In genomic region chr12:575948-576612, GRCh38 we compare ENCODE assay signal across 8 cellular contexts.
A peak's percentile ranks its signal among the peaks of the same experiment; 100 is the strongest.
DNase-seq lines count a peak whose midpoint lies in the region; ATAC-seq and TF ChIP-seq lines count a peak whose summit lies in the region.

No MANE protein-coding gene starts in this region.

- WGBS in adrenal gland, 4 donors = 8 to 11% (median 10%) methylated on average over 18 to 39 of the region's 39 CpGs

- H3K27me3 ChIP-seq in adrenal gland (no peaks in the 10 kb centered on the region), rectal smooth muscle tissue (ENCODE audit: control insufficient read depth, insufficient read depth, low read length) (no peaks in the 10 kb centered on the region), vagina (no peaks in the 10 kb centered on the region)

- peak overlapping the region; percentile 51 to 56 (median 53) for H3K4me3 Mint-ChIP-seq in T-cell

- no peaks in the 10 kb centered on the region for H3K36me3 Mint-ChIP-seq in T-cell

- H3K9me3 ChIP-seq in adrenal gland (replicated peaks in 1 of 3) (no peaks in the 10 kb centered on the region), vagina (no peaks in the 10 kb centered on the region)

- ATAC-seq in GM21381 (IDR thresholded peaks at IDR 0.05; ENCODE audit: unreplicated experiment) (peak; percentile 76), T-cell (replicated peaks in 1 of 4) (peak; percentile 98), left ventricle myocardium superior (peak; percentile 52)

- DNase-seq in CD1c-positive myeloid dendritic cell (ENCODE audit: extremely low spot score) (peak; percentile 85), NAMALWA (ENCODE audit: low spot score) (peak; percentile 86), T-cell (peak; percentile 47 to 91 (median 76)), adrenal gland (peak; percentile 66 to 83 (median 74)), left ventricle myocardium superior (peak; percentile 93), vagina (ENCODE audit: extremely low spot score in 2 of 2) (peak in 1 of 2 donors; percentile 93)

- intact Hi-C loops in adrenal gland (cut with DNase I) (loop anchor here in 1 of 2 donors (5.0 to 10.0 kb wide), 2 partner anchors 69 to 176 kb away; partner anchors contain the start of gene WNK1), left ventricle myocardium superior (cut with micrococcal nuclease) (loop anchor here (5.0 kb wide), 1 partner anchor 176 kb away; the partner anchor contains the start of gene WNK1), vagina (cut with DNase I) (no loop called here)

- no peaks in the 10 kb centered on the region for H3K27me3 Mint-ChIP-seq in T-cell

- peak overlapping the region in 1 of 2 donors; percentile 72 for H3K27ac Mint-ChIP-seq in T-cell

- H3K4me1 ChIP-seq in adrenal gland (replicated peaks in 1 of 2) = peaks cover 22 to 30% of the 10 kb centered on the region in 2 donors
- peaks cover 3% of the 10 kb centered on the region for H3K4me1 ChIP-seq in rectal smooth muscle tissue (ENCODE audit: control insufficient read depth, insufficient read depth, low read length)
- H3K4me1 ChIP-seq in vagina = peaks cover 50% of the 10 kb centered on the region

- H3K4me3 ChIP-seq in adrenal gland (peak overlapping the region in 1 of 4 donors; percentile 7), rectal smooth muscle tissue (ENCODE audit: low read length) (peak overlapping the region; percentile 47), vagina (peak overlapping the region in 1 of 2 donors; percentile 1)

- no peaks in the 10 kb centered on the region for H3K9me3 Mint-ChIP-seq in T-cell

- POLR2A ChIA-PET in T-cell (lab: Charles Lee) = interaction anchor here (0.6 to 0.8 kb wide), 2 partner anchors 86 to 248 kb away, joined by 3 read pairs; no protein-coding TSS in a partner anchor

- H3K4me1 Mint-ChIP-seq in T-cell = peaks cover 13 to 30% (median 21%) of the 10 kb centered on the region in 3 donors

- TF ChIP-seq CTCF in adrenal gland (IDR thresholded peaks at IDR 0.05) = peak; percentile 89 to 99 (median 99)
- TF ChIP-seq CTCF in vagina (IDR thresholded peaks at IDR 0.05) = peak; percentile 88 to 99 (median 98)

- peak overlapping the region in 1 of 5 donors; percentile 66 for H3K27ac ChIP-seq in adrenal gland
- H3K27ac ChIP-seq in rectal smooth muscle tissue (ENCODE audit: low read depth, low read length) = peak overlapping the region; percentile 41
- peak overlapping the region; percentile 73 for H3K27ac ChIP-seq in vagina

- no peaks in the 10 kb centered on the region for H3K36me3 ChIP-seq in adrenal gland (replicated peaks in 1 of 2)
- no peaks in the 10 kb centered on the region for H3K36me3 ChIP-seq in rectal smooth muscle tissue (ENCODE audit: control insufficient read depth, insufficient read depth, low read length)
- no peaks in the 10 kb centered on the region for H3K36me3 ChIP-seq in vagina

- no peak overlapping the region for H3K9ac ChIP-seq in rectal smooth muscle tissue (ENCODE audit: low read length)

- TF ChIP-seq POLR2A in adrenal gland (IDR thresholded peaks at IDR 0.05) (no peak), vagina (IDR thresholded peaks at IDR 0.05) (no peak)

- CTCF ChIA-PET in T-cell (lab: Charles Lee) = interaction anchor here (0.6 to 3.8 kb wide), 26 partner anchors 12 to 1007 kb away, joined by 3 to 40 read pairs (median 4); partner anchors contain the start of genes RAD52 (in 2 of the 2) and WNK1 (in 1 of the 2)
